16 cellular contexts compared by ENCODE assay signal in genomic region chr6:83536647-83537589, GRCh38. TPM values are rescaled to one million over a fixed set of nuclear protein-coding genes. Genes with fewer than 3 reads are reported as not detected.
"Had no signal": no experiment of that assay in that cellular context is flagged by ENCODE, and none has a peak within 500 bp of the region (broad histone marks: within the 10 kb centered on the region; RNA-seq: fewer than 3 reads in every experiment).

No MANE protein-coding gene starts in this region.

- H3K9me3 Mint-ChIP-seq: nephron progenitor cell; stimulated activated naive CD8-positive, alpha-beta T cell treated with anti-CD3 and anti-CD28 coated beads, Interleukin-15, amount 100 ng/mL, for 72 hours had no signal

- H3K9me3 ChIP-seq: neutrophil, sigmoid colon, testis, upper lobe of right lung had no signal

- H3K27ac ChIP-seq: heart left ventricle, neutrophil, sigmoid colon, skin epidermis, testis, tibial nerve, upper lobe of right lung had no signal

- H3K36me3 Mint-ChIP-seq: stimulated activated naive B cell treated with anti-CD40 and anti-IgM and Interleukin-4, amounts not matched to agents 10 μg/mL and 1 μg/mL and 100 μg/mL, for 72 hours had no signal

- H3K4me3 ChIP-seq: heart left ventricle, lung, sigmoid colon, skin epidermis, testis, tibial nerve, upper lobe of right lung had no signal

- H3K4me3 Mint-ChIP-seq: nephron progenitor cell; stimulated activated naive B cell treated with anti-CD40 and anti-IgM and Interleukin-4, amounts not matched to agents 10 μg/mL and 1 μg/mL and 100 μg/mL, for 72 hours; stimulated activated naive CD8-positive, alpha-beta T cell treated with anti-CD3 and anti-CD28 coated beads, Interleukin-15, amount 100 ng/mL, for 72 hours had no signal

- DNase-seq: effector memory CD4-positive, alpha-beta T cell; hippocampal formation; left ventricle myocardium superior; sigmoid colon; stimulated activated naive B cell treated with anti-CD40 and anti-IgM and Interleukin-4, amounts not matched to agents 10 μg/mL and 1 μg/mL and 100 μg/mL, for 72 hours; upper lobe of right lung had no signal

- ATAC-seq: esophagus mucosa, heart left ventricle, left ventricle myocardium superior had no signal

- H3K27ac Mint-ChIP-seq: nephron progenitor cell; stimulated activated naive B cell treated with anti-CD40 and anti-IgM and Interleukin-4, amounts not matched to agents 10 μg/mL and 1 μg/mL and 100 μg/mL, for 72 hours; stimulated activated naive CD8-positive, alpha-beta T cell treated with anti-CD3 and anti-CD28 coated beads, Interleukin-15, amount 100 ng/mL, for 72 hours had no signal

- H3K27me3 ChIP-seq: sigmoid colon, testis, tibial nerve, upper lobe of right lung had no signal

- H3K4me1 Mint-ChIP-seq: nephron progenitor cell; stimulated activated naive B cell treated with anti-CD40 and anti-IgM and Interleukin-4, amounts not matched to agents 10 μg/mL and 1 μg/mL and 100 μg/mL, for 72 hours; stimulated activated naive CD8-positive, alpha-beta T cell treated with anti-CD3 and anti-CD28 coated beads, Interleukin-15, amount 100 ng/mL, for 72 hours had no signal

- H3K4me1 ChIP-seq: heart left ventricle, sigmoid colon, testis, tibial nerve, upper lobe of right lung had no signal

RNA-seq across cellular contexts. Expression of gene PRSS35, which starts 24.6 kb away (rescaled TPM):
- total RNA-seq: esophagus mucosa, left colon had no signal
